In genomic region chr1:236161230-236161629, GRCh38 we compare ENCODE assay signal across 16 cellular contexts. TPM values are rescaled to one million over a fixed set of nuclear protein-coding genes. Genes with fewer than 3 reads are reported as not detected.
DNase-seq lines count a peak whose midpoint lies in the region; ATAC-seq and TF ChIP-seq lines count a peak whose summit lies in the region.
"Had no signal": no experiment of that assay in that cellular context is flagged by ENCODE, and none has a peak within 500 bp of the region (broad histone marks: within the 10 kb centered on the region; RNA-seq: fewer than 3 reads in every experiment).

No MANE protein-coding gene starts in this region.

- H3K4me3 Mint-ChIP-seq in Caco-2 (ENCODE audit: unreplicated experiment) (no peak overlapping the region), immature natural killer cell (peak overlapping the region in 1 of 5 donors; percentile 72)
- H3K4me3 Mint-ChIP-seq in activated naive CD4-positive, alpha-beta T cell treated with anti-CD3 and anti-CD28 coated beads for 36 hours = no peak overlapping the region
- H3K4me3 Mint-ChIP-seq: CD4-positive, alpha-beta T cell had no signal

- no peak for ATAC-seq in sciatic nerve
- ATAC-seq in HG02610 (IDR thresholded peaks at IDR 0.05; ENCODE audit: unreplicated experiment) = no peak
- ATAC-seq in HG02938 (IDR thresholded peaks at IDR 0.05; ENCODE audit: unreplicated experiment) = no peak

- H3K9me3 ChIP-seq in Caco-2 = peaks cover 10% of the 10 kb centered on the region

- TF ChIP-seq CTCF in Caco-2 (IDR thresholded peaks at IDR 0.05; ENCODE audit: insufficient read depth in 1 of 2, low read depth in 1 of 2, low read length in 1 of 2, severe bottlenecking in 1 of 2, unreplicated experiment in 1 of 2) = no peak

- CTCF ChIA-PET in Caco-2 (lab: Charles Lee) (interaction anchor here (0.6 kb wide), 1 partner anchor 55 kb away, joined by 3 read pairs; no protein-coding TSS in a partner anchor), HEK293T (lab: Yijun Ruan, JAX) (no interaction called here)
- CTCF ChIA-PET in activated naive CD4-positive, alpha-beta T cell treated with anti-CD3 and anti-CD28 coated beads for 36 hours (lab: Charles Lee) = interaction anchor here (0.5 kb wide), 1 partner anchor 273 kb away, joined by 5 read pairs; no protein-coding TSS in a partner anchor

- H3K36me3 Mint-ChIP-seq in Caco-2 (ENCODE audit: insufficient read depth, unreplicated experiment) (peaks cover 17% of the 10 kb centered on the region), immature natural killer cell (peaks cover 11 to 13% (median 12%) of the 10 kb centered on the region in 3 donors)
- H3K36me3 Mint-ChIP-seq in activated naive CD4-positive, alpha-beta T cell treated with anti-CD3 and anti-CD28 coated beads for 36 hours (ENCODE audit: low read depth) = peaks cover 29% of the 10 kb centered on the region

- H3K4me1 Mint-ChIP-seq in Caco-2 (ENCODE audit: low read depth, unreplicated experiment) (peaks cover 34% of the 10 kb centered on the region), immature natural killer cell (peaks cover 71 to 73% of the 10 kb centered on the region in 2 donors)
- H3K4me1 Mint-ChIP-seq in activated naive CD4-positive, alpha-beta T cell treated with anti-CD3 and anti-CD28 coated beads for 36 hours (ENCODE audit: low read depth) = peaks cover 8% of the 10 kb centered on the region

- H3K27ac Mint-ChIP-seq in Caco-2 (ENCODE audit: unreplicated experiment) (peak overlapping the region; percentile 41), immature natural killer cell (peak overlapping the region; percentile 70 to 91 (median 80))
- H3K27ac Mint-ChIP-seq in activated naive CD4-positive, alpha-beta T cell treated with anti-CD3 and anti-CD28 coated beads for 36 hours = no peak overlapping the region
- H3K27ac Mint-ChIP-seq: CD4-positive, alpha-beta T cell had no signal

- H3K4me3 ChIP-seq in Caco-2 (ENCODE audit: low read depth, low read length) = no peak overlapping the region

- H3K27me3 Mint-ChIP-seq in Caco-2 (ENCODE audit: insufficient read depth, unreplicated experiment) (no peaks in the 10 kb centered on the region), immature natural killer cell (ENCODE audit: low read depth in 3 of 3) (peaks cover 2 to 7% (median 5%) of the 10 kb centered on the region in 3 donors)
- no peaks in the 10 kb centered on the region for H3K27me3 Mint-ChIP-seq in activated naive CD4-positive, alpha-beta T cell treated with anti-CD3 and anti-CD28 coated beads for 36 hours (ENCODE audit: low read depth)
- H3K27me3 Mint-ChIP-seq: CD4-positive, alpha-beta T cell had no signal

- no peaks in the 10 kb centered on the region for H3K27me3 ChIP-seq in Caco-2 (replicated peaks; ENCODE audit: control insufficient read depth, insufficient read depth, low read length)

- H3K9me3 Mint-ChIP-seq in Caco-2 (ENCODE audit: unreplicated experiment) = peaks cover 14% of the 10 kb centered on the region
- H3K9me3 Mint-ChIP-seq in immature natural killer cell = peaks cover 9 to 26% (median 15%) of the 10 kb centered on the region in 6 donors
- H3K9me3 Mint-ChIP-seq in activated naive CD4-positive, alpha-beta T cell treated with anti-CD3 and anti-CD28 coated beads for 36 hours = peaks cover 14% of the 10 kb centered on the region

- intact Hi-C loops in Caco-2 (cut with micrococcal nuclease; ENCODE audit: unreplicated experiment) (no loop called here), sciatic nerve (cut with DNase I) (no loop called here)
- intact Hi-C loops in activated naive CD4-positive, alpha-beta T cell treated with anti-CD3 and anti-CD28 coated beads for 36 hours (cut with micrococcal nuclease) = no loop called here

- H3K4me1 ChIP-seq in Caco-2 = peaks cover 33% of the 10 kb centered on the region

- DNase-seq in Caco-2 (no peak), HEK293T (ENCODE audit: extremely low spot score) (no peak), immature natural killer cell (peak in 2 of 3 donors; percentile 14 to 24), sciatic nerve (ENCODE audit: low spot score) (peak; percentile 36)
- no peak for DNase-seq in activated naive CD4-positive, alpha-beta T cell treated with anti-CD3 and anti-CD28 coated beads for 36 hours
- DNase-seq: ACHN; AML-193; CD4-positive, alpha-beta T cell; HCEC 1CT; KG1; NCI-H1436; NCI-H2029; NCI-H510A; NCI-H774 had no signal

- BruUV-seq in Caco-2 (replicated peaks; lab: Mats Ljungman, UMichigan) = no TSS peak

- POLR2A ChIA-PET in Caco-2 (lab: Charles Lee) (no interaction called here), HEK293T (lab: Yijun Ruan, JAX) (no interaction called here)

- H3K36me3 ChIP-seq in Caco-2 (ENCODE audit: control insufficient read depth, insufficient read depth, low read length) = no peaks in the 10 kb centered on the region

TF ChIP-seq in HEK293T, 16 proteins besides CTCF, POLR2A, EP300 and RAD21:
- TF ChIP-seq L3MBTL2 (conservative IDR thresholded peaks at IDR 0.05) (peak; percentile 31; the same call in 1 of the 2 replicates), FOXK2 (IDR thresholded peaks at IDR 0.05) (no peak), FOXM1 (IDR thresholded peaks at IDR 0.05; ENCODE audit: borderline replicate concordance) (no peak)

RNA-seq across cellular contexts. Expression of gene GPR137B, which starts 18.9 kb away (rescaled TPM):
- total RNA-seq in Caco-2 (2022) (5.5 and 5.9 TPM in 2 replicates), sciatic nerve (91.6 TPM)
- polyA plus RNA-seq in immature natural killer cell = 10 to 100 TPM in 1 of 3 donors, 1 to 10 TPM in 2; 3.6 to 10.8 (median 9.1) TPM
- 1 to 10 TPM; 1.6 to 2.4 TPM for total RNA-seq in activated naive CD4-positive, alpha-beta T cell treated with anti-CD3 and anti-CD28 coated beads for 36 hours

Comparison
In these comparisons a context has a peak if more than half of its experiments do, and no peak if none do; other contexts are left out.
1. DNase-seq: peak in immature natural killer cell (2 of 3) and sciatic nerve (single experiment); none in Caco-2 (0 of 2), HEK293T (single experiment) and activated naive CD4-positive, alpha-beta T cell treated with anti-CD3 and anti-CD28 coated beads for 36 hours (single experiment).
2. RNA of gene GPR137B, which starts 18.9 kb away (total RNA-seq): 91.6 TPM in sciatic nerve (single experiment); 5.5 to 5.9 TPM in Caco-2 and 1.6 to 2.4 TPM in activated naive CD4-positive, alpha-beta T cell treated with anti-CD3 and anti-CD28 coated beads for 36 hours; every median in the first group is over 10 times any median in the second.